Comparison of ENCODE assay signal across 21 cellular contexts in the genomic region with DNA sequence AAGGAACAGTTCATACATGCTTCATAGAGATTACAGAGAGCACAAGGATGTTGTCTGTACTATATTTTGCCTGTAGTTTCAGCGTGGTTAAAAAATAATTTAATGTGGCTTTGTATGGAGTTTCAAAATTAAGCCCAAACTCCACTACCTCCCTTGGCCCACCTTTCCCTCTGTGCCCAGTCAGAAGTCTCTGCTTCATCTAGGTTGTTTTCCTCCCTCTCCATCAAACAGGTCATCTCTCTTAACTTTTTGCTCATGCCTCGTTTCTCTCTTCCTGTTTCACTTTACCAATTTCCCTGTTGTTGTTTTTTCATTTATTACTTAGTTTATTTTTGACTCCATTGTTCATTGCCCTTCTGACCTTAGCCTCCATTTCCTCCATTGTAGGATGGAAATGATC.
"Had no signal": no experiment of that assay in that cellular context is flagged by ENCODE, and none has a peak within 500 bp of the region (broad histone marks: within the 10 kb centered on the region; RNA-seq: fewer than 3 reads in every experiment).

No MANE protein-coding gene starts in this region.

- H3K36me3 ChIP-seq: cardiac muscle cell, left ventricle myocardium inferior, thoracic aorta, vagina had no signal

- H3K27ac ChIP-seq: body of pancreas, cardiac muscle cell, left ventricle myocardium inferior, thoracic aorta, vagina had no signal

- DNase-seq: activated CD4-positive, alpha-beta T cell treated with anti-CD3 and anti-CD28 coated beads for 1 hour; activated CD4-positive, alpha-beta T cell treated with anti-CD3 and anti-CD28 coated beads, Interleukin-2, amount 50 U/mL, for 1 hour; activated CD8-positive, alpha-beta T cell treated with anti-CD3 and anti-CD28 coated beads, Interleukin-2, amount 10 ng/mL, durations not matched to agents 7 days and 5 days; activated gamma-delta T cell treated with Interleukin-2 at 50 U/mL for 16 hours; activated T-cell treated with anti-CD3 and anti-CD28 coated beads, Interleukin-2, amount 50 U/mL, for 1 hour; anterior cingulate cortex; body of pancreas; cortex of kidney; effector CD8-positive, alpha-beta T cell; foreskin melanocyte; hippocampal formation; kidney glomerular epithelial cell; left ventricle myocardium inferior; midbrain; natural killer cell; retina; stimulated activated CD4-positive, alpha-beta T cell treated with anti-CD3 and anti-CD28 coated beads, Interleukin-2, amount 100 ng/mL, for 48 hours; stimulated activated naive CD4-positive, alpha-beta T cell treated with Interleukin-2 at 50 U/mL for 16 hours had no signal

- H3K9me3 ChIP-seq: body of pancreas, thoracic aorta, vagina had no signal

- H3K4me1 ChIP-seq: body of pancreas, left ventricle myocardium inferior, vagina had no signal

- ATAC-seq: activated CD8-positive, alpha-beta T cell treated with anti-CD3 and anti-CD28 coated beads, Interleukin-2, amount 10 ng/mL, durations not matched to agents 7 days and 5 days; body of pancreas; natural killer cell had no signal

- H3K27me3 ChIP-seq: body of pancreas, cardiac muscle cell, vagina had no signal

- H3K4me3 ChIP-seq: body of pancreas, cardiac muscle cell, left ventricle myocardium inferior, thoracic aorta, vagina had no signal
